27 cellular contexts compared by ENCODE assay signal in the genomic region with DNA sequence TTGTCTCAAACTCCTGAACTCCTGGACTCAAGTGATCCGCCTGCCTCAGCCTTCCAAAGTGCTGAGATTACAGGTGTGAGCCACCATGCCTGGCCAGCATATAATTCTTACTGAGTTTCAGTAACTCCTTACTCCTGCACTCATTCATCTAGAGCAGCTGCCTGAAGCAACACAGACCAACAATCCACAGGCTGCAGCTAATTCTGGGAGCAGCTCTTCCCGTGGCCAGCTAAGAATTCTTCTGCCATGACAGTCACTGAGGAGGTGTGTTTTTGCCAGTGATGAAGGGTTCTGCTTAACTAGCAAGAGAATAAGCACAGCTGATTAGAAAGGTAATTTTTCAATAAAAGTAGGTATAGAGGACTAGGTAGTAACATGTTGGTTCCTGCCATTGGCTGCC. TPM values are rescaled to one million over a fixed set of nuclear protein-coding genes. Genes with fewer than 3 reads are reported as not detected.
A peak's percentile ranks its signal among the peaks of the same experiment; 100 is the strongest.
DNase-seq lines count a peak whose midpoint lies in the region; FAIRE-seq and TF ChIP-seq lines count a peak whose summit lies in the region.
"Had no signal": no experiment of that assay in that cellular context is flagged by ENCODE, and none has a peak within 500 bp of the region (broad histone marks: within the 10 kb centered on the region; RNA-seq: fewer than 3 reads in every experiment).

No MANE protein-coding gene starts in this region.

- H3K4me1 Mint-ChIP-seq in mesothelial cell of epicardium: peaks cover 60% of the 10 kb centered on the region
- peaks cover 30% of the 10 kb centered on the region for H3K4me1 Mint-ChIP-seq in endodermal cell
- H3K4me1 Mint-ChIP-seq: CD4-positive, alpha-beta memory T cell had no signal

- H3K9me3 ChIP-seq in GM23248 (ENCODE audit: low read depth) (no peaks in the 10 kb centered on the region), endodermal cell (ENCODE audit: control insufficient read depth, low read length) (no peaks in the 10 kb centered on the region)
- H3K9me3 ChIP-seq: A549, SJCRH30 had no signal

- H3K27ac Mint-ChIP-seq in mesothelial cell of epicardium: peak overlapping the region; percentile 26
- H3K27ac Mint-ChIP-seq in endodermal cell: no peak overlapping the region
- H3K27ac Mint-ChIP-seq: CD4-positive, alpha-beta memory T cell; IgD-negative memory B cell had no signal

- FAIRE-seq in bronchial epithelial cell (lab: Jason Lieb, UNC): no peak
- FAIRE-seq: A549, GM12892, GM19239, H54 had no signal

- H3K27me3 Mint-ChIP-seq in mesothelial cell of epicardium (ENCODE audit: low read depth): peaks cover 5% of the 10 kb centered on the region
- H3K27me3 Mint-ChIP-seq in endodermal cell (ENCODE audit: insufficient read depth): no peaks in the 10 kb centered on the region

- H3K4me3 Mint-ChIP-seq in mesothelial cell of epicardium (no peak overlapping the region), endodermal cell (no peak overlapping the region)
- H3K4me3 Mint-ChIP-seq: CD4-positive, alpha-beta memory T cell; IgD-negative memory B cell had no signal

- H3K4me3 ChIP-seq in GM23248 (no peak overlapping the region), bronchial epithelial cell (ENCODE audit: low read depth, low read length) (no peak overlapping the region), endodermal cell (ENCODE audit: low read length) (no peak overlapping the region)
- H3K4me3 ChIP-seq: A549, PC-9, SJCRH30 had no signal

- H3K9me3 Mint-ChIP-seq in mesothelial cell of epicardium: no peaks in the 10 kb centered on the region
- no peaks in the 10 kb centered on the region for H3K9me3 Mint-ChIP-seq in endodermal cell
- H3K9me3 Mint-ChIP-seq: CD4-positive, alpha-beta memory T cell had no signal

- in situ Hi-C loops in GM23248 (cut with MboI): no loop called here

- no peaks in the 10 kb centered on the region for H3F3A ChIP-seq in GM23248 (ENCODE audit: insufficient read depth)

- H3K9ac ChIP-seq in GM23248 (no peak overlapping the region), endodermal cell (ENCODE audit: extremely low read depth, low read length, poor library complexity, severe bottlenecking) (no peak overlapping the region)
- H3K9ac ChIP-seq: KMS-11 had no signal

- H3K79me2 ChIP-seq in GM23248 (ENCODE audit: insufficient read depth): no peaks in the 10 kb centered on the region

- no peaks in the 10 kb centered on the region for H3K9me2 ChIP-seq in GM23248 (ENCODE audit: insufficient read depth)

- H3K4me2 ChIP-seq in GM23248 (ENCODE audit: unreplicated experiment): no peak overlapping the region
- H3K4me2 ChIP-seq: A549, KMS-11, PC-9 had no signal

- H3K36me3 ChIP-seq in GM23248 (ENCODE audit: low read depth) (no peaks in the 10 kb centered on the region), bronchial epithelial cell (ENCODE audit: control insufficient read depth, insufficient read depth, low read length) (no peaks in the 10 kb centered on the region), endodermal cell (ENCODE audit: control insufficient read depth, insufficient read depth, low read length) (no peaks in the 10 kb centered on the region)
- H3K36me3 ChIP-seq: SJCRH30 had no signal

- no peak overlapping the region for H3K27ac ChIP-seq in GM23248
- H3K27ac ChIP-seq in endodermal cell (ENCODE audit: low read depth, low read length): no peak overlapping the region
- H3K27ac ChIP-seq: A549, KMS-11, PC-9, SJCRH30 had no signal

- H3K4me1 ChIP-seq in GM23248 (ENCODE audit: insufficient read depth) (no peaks in the 10 kb centered on the region), endodermal cell (ENCODE audit: control insufficient read depth, insufficient read depth, low read length) (peaks cover 15% of the 10 kb centered on the region)
- H3K4me1 ChIP-seq: A549, SJCRH30 had no signal

- H3K27me3 ChIP-seq in GM23248 (replicated peaks; ENCODE audit: insufficient read depth): peaks cover 55% of the 10 kb centered on the region
- H3K27me3 ChIP-seq in bronchial epithelial cell (ENCODE audit: control insufficient read depth, insufficient read depth, low read length): peaks cover 8% of the 10 kb centered on the region
- no peaks in the 10 kb centered on the region for H3K27me3 ChIP-seq in endodermal cell (ENCODE audit: control insufficient read depth, insufficient read depth, low read length, poor library complexity, severe bottlenecking)
- H3K27me3 ChIP-seq: SJCRH30 had no signal

- WGBS in GM23248 (ENCODE audit: low coverage in 1 of 2, low lambda C conversion rate in 2 of 2, missing lambda C conversion rate in 2 of 2), 2 experiments: 32 to 44% methylated on average over 2 of the region's 2 CpGs
- 90% methylated on average over 2 of the region's 2 CpGs for WGBS in endodermal cell (ENCODE audit: insufficient coverage in 1 of 2, insufficient read length in 1 of 2), 2 experiments

- TF ChIP-seq CTCF in bronchial epithelial cell (IDR thresholded peaks at IDR 0.05; ENCODE audit: insufficient read depth, low read length, severe bottlenecking) (no peak), mesothelial cell of epicardium (IDR thresholded peaks at IDR 0.05; ENCODE audit: unreplicated experiment) (no peak), endodermal cell (conservative IDR thresholded peaks at IDR 0.05) (no peak)

- H3K36me3 Mint-ChIP-seq in mesothelial cell of epicardium (no peaks in the 10 kb centered on the region), endodermal cell (ENCODE audit: low read depth) (no peaks in the 10 kb centered on the region)
- H3K36me3 Mint-ChIP-seq: CD4-positive, alpha-beta memory T cell; IgD-negative memory B cell had no signal

- H2AFZ ChIP-seq in GM23248: no peak overlapping the region
- H2AFZ ChIP-seq: PC-9 had no signal

- peak; percentile 31 for DNase-seq in GM23248
- DNase-seq in bronchial epithelial cell (ENCODE audit: low read depth): peak; percentile 42
- no peak for DNase-seq in mesothelial cell of epicardium (ENCODE audit: low spot score in 2 of 2, unreplicated experiment in 2 of 2)
- no peak for DNase-seq in stimulated activated naive CD4-positive, alpha-beta T cell (lab: John Stamatoyannopoulos, UW)
- DNase-seq in endodermal cell: no peak
- DNase-seq in cerebellum (ENCODE audit: low spot score): no peak
- no peak for DNase-seq in HCEC 1CT
- DNase-seq: C1 segment of cervical spinal cord; CD4-positive, alpha-beta memory T cell; COR-L47; GF-D8; NCI-H1048; NCI-H1417; NCI-H1694; NCI-H2029 treated with DMSO at 0.1 percent for 48 hours; NCI-H446 treated with DMSO at 0.1 percent for 48 hours; NCI-H526; PC-9; SJCRH30 had no signal

- no peaks in the 10 kb centered on the region for H4K20me1 ChIP-seq in GM23248 (ENCODE audit: insufficient read depth)

RNA-seq across cellular contexts. Expression of a gene that starts 5.4 kb away (rescaled TPM):
- not detected in 2 replicates for total RNA-seq in GM23248 (2014; rRNA removed; shearing (Covaris generic))
- polyA plus RNA-seq in GM23248 (2016; fragmentation: Nextera tagmentation; extraction: Ambion mirVana): not detected in 2 replicates
- total RNA-seq in bronchial epithelial cell (0.26 and 0.90 TPM in 2 replicates), mesothelial cell of epicardium (27.6 to 28.3 TPM (median 27.9 TPM) in 3 replicates), endodermal cell (not detected), cerebellum (0.36 TPM)
- polyA plus RNA-seq in endodermal cell (2013, experiment 1 of 2): 0.50 TPM
- 0.25 TPM for polyA plus RNA-seq in endodermal cell (2013, experiment 2 of 2)
- total RNA-seq: CD4-positive, alpha-beta memory T cell; Right ventricle myocardium inferior; RPMI7951 had no signal
- polyA plus RNA-seq: CD4-positive, alpha-beta memory T cell; IgD-negative memory B cell had no signal

Comparison
In these comparisons a context has a peak if more than half of its experiments do, and no peak if none do; other contexts are left out.
1. DNase-seq: peak in GM23248 (single experiment) and bronchial epithelial cell (single experiment); none in mesothelial cell of epicardium (0 of 2), stimulated activated naive CD4-positive, alpha-beta T cell (0 of 6), endodermal cell (single experiment), cerebellum (single experiment) and HCEC 1CT (single experiment).
2. RNA of a gene that starts 5.4 kb away (total RNA-seq): 27.6 to 28.3 TPM in mesothelial cell of epicardium; 0.36 TPM in cerebellum (single experiment), 0.26 to 0.90 TPM in bronchial epithelial cell, not detected in GM23248 and not detected in endodermal cell; every median in the first group is over 10 times any median in the second.